In genomic region chr1:198330982-198331620, GRCh38 we compare ENCODE assay signal across 18 cellular contexts.
A peak's percentile ranks its signal among the peaks of the same experiment; 100 is the strongest.
DNase-seq lines count a peak whose midpoint lies in the region; ATAC-seq and TF ChIP-seq lines count a peak whose summit lies in the region.
"Had no signal": no experiment of that assay in that cellular context is flagged by ENCODE, and none has a peak within 500 bp of the region (broad histone marks: within the 10 kb centered on the region; RNA-seq: fewer than 3 reads in every experiment).

No MANE protein-coding gene starts in this region.

- H3K27ac ChIP-seq in GM23338 (ENCODE audit: low read depth), result no peak overlapping the region
- H3K27ac ChIP-seq: PC-9, RWPE1 had no signal

- H3K4me3 ChIP-seq in GM23338, result no peak overlapping the region
- H3K4me3 ChIP-seq: HAP-1, PC-9 had no signal

- CTCF ChIA-PET in WTC11 (lab: Charles Lee), result no interaction called here

- no peaks in the 10 kb centered on the region for H3K4me1 ChIP-seq in GM23338 (ENCODE audit: insufficient read depth)

- H3K27me3 Mint-ChIP-seq in GM23338 (ENCODE audit: insufficient read depth, low read depth, poor library complexity) (no peaks in the 10 kb centered on the region), WTC11 (ENCODE audit: low read depth) (no peaks in the 10 kb centered on the region)

- no peaks in the 10 kb centered on the region for H3K36me3 Mint-ChIP-seq in GM23338 (ENCODE audit: low read depth)
- no peaks in the 10 kb centered on the region for H3K36me3 Mint-ChIP-seq in WTC11

- H3K4me3 Mint-ChIP-seq in GM23338, result no peak overlapping the region
- no peak overlapping the region for H3K4me3 Mint-ChIP-seq in WTC11
- H3K4me3 Mint-ChIP-seq: CD8-positive, alpha-beta memory T cell had no signal

- H3K9me2 ChIP-seq in GM23338 (ENCODE audit: insufficient read depth), result no peaks in the 10 kb centered on the region

- no peaks in the 10 kb centered on the region; the same call in 1 of the 3 replicates for H3K4me1 Mint-ChIP-seq in GM23338
- 0 out of 2 replicates have a peak, but pooled peaks cover 2% of the 10 kb centered on the region for H3K4me1 Mint-ChIP-seq in WTC11
- H3K4me1 Mint-ChIP-seq: CD8-positive, alpha-beta memory T cell had no signal

- no peaks in the 10 kb centered on the region for H3K36me3 ChIP-seq in GM23338 (ENCODE audit: insufficient read depth)
- H3K36me3 ChIP-seq: HAP-1 had no signal

- TF ChIP-seq CTCF in GM23338 (conservative IDR thresholded peaks at IDR 0.05; ENCODE audit: low read depth in 2 of 2), result no peak
- no peak for TF ChIP-seq CTCF in WTC11 (IDR thresholded peaks at IDR 0.05)

- no peaks in the 10 kb centered on the region for H4K20me1 ChIP-seq in GM23338 (replicated peaks; ENCODE audit: insufficient read depth)

- H3K79me2 ChIP-seq in GM23338 (replicated peaks; ENCODE audit: insufficient read depth), result no peaks in the 10 kb centered on the region

- peak; percentile 47 for DNase-seq in COLO829 (ENCODE audit: low spot score)
- DNase-seq in GM23338 (ENCODE audit: low spot score), result peak; percentile 13
- no peak for DNase-seq in WTC11 (ENCODE audit: low spot score)
- DNase-seq in iris pigment epithelial cell (ENCODE audit: low read depth), result peak; percentile 11
- no peak for DNase-seq in activated CD4-positive, alpha-beta T cell treated with anti-CD3 and anti-CD28 coated beads, Interleukin-2, amount 50 U/mL, for 1 hour
- DNase-seq in effector CD4-positive, alpha-beta T cell, result no peak
- DNase-seq: C1 segment of cervical spinal cord; CD8-positive, alpha-beta memory T cell; NCI-H1105 treated with DMSO at 0.1 percent for 48 hours; NCI-H1694 treated with DMSO at 0.1 percent for 48 hours; NCI-H2227 treated with DMSO at 0.1 percent for 48 hours; NCI-H510A treated with DMSO at 0.1 percent for 48 hours; NCI-H774; PC-9; SIG-M5 had no signal

- H3K9me3 Mint-ChIP-seq in GM23338 (no peaks in the 10 kb centered on the region), WTC11 (peaks cover 6% of the 10 kb centered on the region)
- H3K9me3 Mint-ChIP-seq: CD8-positive, alpha-beta memory T cell had no signal

- H3K4me2 ChIP-seq in GM23338, result no peak overlapping the region
- H3K4me2 ChIP-seq: PC-9 had no signal

- ATAC-seq in GM23338, result no peak
- peak; percentile 58; the same call in 1 of the 2 replicates for ATAC-seq in WTC11
- no peak for ATAC-seq in HG03097 (IDR thresholded peaks at IDR 0.05; ENCODE audit: low FRiP score, unreplicated experiment)

- H2AFZ ChIP-seq in GM23338, result no peak overlapping the region
- H2AFZ ChIP-seq: PC-9 had no signal

- H3F3A ChIP-seq in GM23338 (replicated peaks; ENCODE audit: low read depth), result no peaks in the 10 kb centered on the region

- H3K27ac Mint-ChIP-seq in GM23338 (no peak overlapping the region), WTC11 (no peak overlapping the region)

- POLR2A ChIA-PET in WTC11 (lab: Charles Lee), result no interaction called here

- H3K27me3 ChIP-seq in GM23338 (ENCODE audit: insufficient read depth), result no peaks in the 10 kb centered on the region

TF ChIP-seq in GM23338, 12 proteins besides CTCF, POLR2A, EP300 and RAD21 (continues in another document):
- no peak for TF ChIP-seq EZH2phosphoT487 (IDR thresholded peaks at IDR 0.05; ENCODE audit: unreplicated experiment)
- no peak for TF ChIP-seq POLR2AphosphoS5 (IDR thresholded peaks at IDR 0.05; ENCODE audit: low read depth)

TF ChIP-seq in WTC11, 78 proteins besides CTCF, POLR2A, EP300 and RAD21:
- TF ChIP-seq, protein P1, sequence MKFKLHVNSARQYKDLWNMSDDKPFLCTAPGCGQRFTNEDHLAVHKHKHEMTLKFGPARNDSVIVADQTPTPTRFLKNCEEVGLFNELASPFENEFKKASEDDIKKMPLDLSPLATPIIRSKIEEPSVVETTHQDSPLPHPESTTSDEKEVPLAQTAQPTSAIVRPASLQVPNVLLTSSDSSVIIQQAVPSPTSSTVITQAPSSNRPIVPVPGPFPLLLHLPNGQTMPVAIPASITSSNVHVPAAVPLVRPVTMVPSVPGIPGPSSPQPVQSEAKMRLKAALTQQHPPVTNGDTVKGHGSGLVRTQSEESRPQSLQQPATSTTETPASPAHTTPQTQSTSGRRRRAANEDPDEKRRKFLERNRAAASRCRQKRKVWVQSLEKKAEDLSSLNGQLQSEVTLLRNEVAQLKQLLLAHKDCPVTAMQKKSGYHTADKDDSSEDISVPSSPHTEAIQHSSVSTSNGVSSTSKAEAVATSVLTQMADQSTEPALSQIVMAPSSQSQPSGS (CRISPR knock-in tag; IDR thresholded peaks at IDR 0.05; ENCODE audit: borderline replicate concordance, low read depth), result no peak
- TF ChIP-seq, protein P2, sequence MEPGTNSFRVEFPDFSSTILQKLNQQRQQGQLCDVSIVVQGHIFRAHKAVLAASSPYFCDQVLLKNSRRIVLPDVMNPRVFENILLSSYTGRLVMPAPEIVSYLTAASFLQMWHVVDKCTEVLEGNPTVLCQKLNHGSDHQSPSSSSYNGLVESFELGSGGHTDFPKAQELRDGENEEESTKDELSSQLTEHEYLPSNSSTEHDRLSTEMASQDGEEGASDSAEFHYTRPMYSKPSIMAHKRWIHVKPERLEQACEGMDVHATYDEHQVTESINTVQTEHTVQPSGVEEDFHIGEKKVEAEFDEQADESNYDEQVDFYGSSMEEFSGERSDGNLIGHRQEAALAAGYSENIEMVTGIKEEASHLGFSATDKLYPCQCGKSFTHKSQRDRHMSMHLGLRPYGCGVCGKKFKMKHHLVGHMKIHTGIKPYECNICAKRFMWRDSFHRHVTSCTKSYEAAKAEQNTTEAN (CRISPR knock-in tag; IDR thresholded peaks at IDR 0.05), result no peak
- TF ChIP-seq HMGXB4 (CRISPR knock-in tag; IDR thresholded peaks at IDR 0.05) (no peak), NR2C2 (CRISPR knock-in tag; IDR thresholded peaks at IDR 0.05) (no peak), CREB1 (CRISPR knock-in tag; IDR thresholded peaks at IDR 0.05) (no peak), USF1 (CRISPR knock-in tag; IDR thresholded peaks at IDR 0.05) (no peak), E2F4 (CRISPR knock-in tag; IDR thresholded peaks at IDR 0.05; ENCODE audit: borderline replicate concordance, low read depth) (no peak), GABPB1 (CRISPR knock-in tag; IDR thresholded peaks at IDR 0.05) (no peak), ETV6 (CRISPR knock-in tag; IDR thresholded peaks at IDR 0.05) (no peak), GRHL2 (CRISPR knock-in tag; IDR thresholded peaks at IDR 0.05; ENCODE audit: insufficient replicate concordance, severe bottlenecking) (no peak), NR1H2 (CRISPR knock-in tag; IDR thresholded peaks at IDR 0.05) (no peak)

Comparison
In these comparisons a context has a peak if more than half of its experiments do, and no peak if none do; other contexts are left out.
1. DNase-seq: peak in COLO829 (single experiment), GM23338 (single experiment) and iris pigment epithelial cell (single experiment); none in WTC11 (single experiment), activated CD4-positive, alpha-beta T cell treated with anti-CD3 and anti-CD28 coated beads, Interleukin-2, amount 50 U/mL, for 1 hour (single experiment) and effector CD4-positive, alpha-beta T cell (single experiment).